ENCODE assay signal across 9 cellular contexts in the genomic region with DNA sequence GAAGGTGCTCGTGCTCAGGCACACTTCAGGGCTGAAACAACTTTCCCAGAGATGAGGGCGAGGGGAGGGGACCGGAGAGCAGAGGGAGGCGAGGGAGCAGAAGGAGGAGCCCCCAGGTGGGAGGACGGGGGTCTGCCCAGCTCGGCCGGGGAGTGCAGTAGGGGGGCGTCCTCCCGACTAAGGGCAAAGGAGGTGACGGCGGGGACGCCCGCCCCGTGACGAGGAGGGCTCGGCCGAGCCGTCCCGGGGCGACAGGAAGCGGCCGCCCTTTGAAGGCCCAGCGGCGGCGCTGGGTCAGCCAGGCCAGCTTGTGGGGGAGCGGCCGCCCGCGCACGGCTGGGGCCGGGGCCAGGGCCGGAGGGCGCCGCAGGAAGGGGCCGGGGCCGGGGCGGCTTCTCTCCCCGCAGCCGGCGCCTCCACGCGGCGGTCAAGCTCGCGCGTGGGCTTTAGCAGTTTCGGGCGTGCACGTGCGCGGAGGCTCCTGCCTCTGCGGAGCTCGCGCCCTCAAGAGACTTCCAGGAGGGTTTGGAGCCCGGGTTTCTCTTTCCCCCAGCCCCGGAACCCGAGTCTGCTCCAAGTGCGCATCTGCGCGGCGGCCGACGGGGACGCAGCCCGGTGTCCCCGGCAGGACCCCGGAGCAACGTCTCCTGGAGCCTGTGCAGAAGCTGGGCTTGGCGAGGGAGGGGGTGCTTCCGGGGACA.
DNase-seq lines count a peak whose midpoint lies in the region; ATAC-seq, FAIRE-seq and TF ChIP-seq lines count a peak whose summit lies in the region.
"Had no signal": no experiment of that assay in that cellular context is flagged by ENCODE, and none has a peak within 500 bp of the region (broad histone marks: within the 10 kb centered on the region; RNA-seq: fewer than 3 reads in every experiment).

No MANE protein-coding gene starts in this region.

- H3K27me3 ChIP-seq in effector memory CD4-positive, alpha-beta T cell (replicated peaks; ENCODE audit: control insufficient read depth, insufficient read depth, low read length, poor library complexity, severe bottlenecking), result peaks cover 5% of the 10 kb centered on the region
- H3K27me3 ChIP-seq in muscle layer of colon (ENCODE audit: control insufficient read depth in 1 of 2, insufficient read depth in 2 of 2, low read length in 2 of 2), result no peaks in the 10 kb centered on the region

- no peak overlapping the region for H3K9ac ChIP-seq in muscle layer of colon (ENCODE audit: low read length)

- H3K4me1 ChIP-seq in effector memory CD4-positive, alpha-beta T cell (ENCODE audit: control insufficient read depth, insufficient read depth, low read length, poor library complexity, severe bottlenecking), result no peaks in the 10 kb centered on the region
- peaks cover 15% of the 10 kb centered on the region for H3K4me1 ChIP-seq in muscle layer of colon (ENCODE audit: insufficient read depth, low read length)

- no peak overlapping the region for H3K27ac ChIP-seq in effector memory CD4-positive, alpha-beta T cell (ENCODE audit: insufficient read depth, low read length, poor library complexity, severe bottlenecking)
- peak overlapping the region; percentile 78 for H3K27ac ChIP-seq in muscle layer of colon (ENCODE audit: low read depth, low read length)

- no peak for TF ChIP-seq POLR2A in H54 (IDR thresholded peaks at IDR 0.05; ENCODE audit: low read depth, low read length)

- no peaks in the 10 kb centered on the region for H3K36me3 ChIP-seq in effector memory CD4-positive, alpha-beta T cell (ENCODE audit: control insufficient read depth, insufficient read depth, low read length)
- no peaks in the 10 kb centered on the region for H3K36me3 ChIP-seq in muscle layer of colon (ENCODE audit: insufficient read depth, low read length)

- no peaks in the 10 kb centered on the region for H3K9me3 ChIP-seq in effector memory CD4-positive, alpha-beta T cell (ENCODE audit: control insufficient read depth, low read length)
- H3K9me3 ChIP-seq in muscle layer of colon (ENCODE audit: low read length), result no peaks in the 10 kb centered on the region

- ATAC-seq in GM21423 (IDR thresholded peaks at IDR 0.05; ENCODE audit: unreplicated experiment), result no peak
- ATAC-seq in HG02623 (IDR thresholded peaks at IDR 0.05; ENCODE audit: unreplicated experiment), result no peak

- no peak for FAIRE-seq in H54 (lab: Jason Lieb, UNC)

- H3K4me3 ChIP-seq in effector memory CD4-positive, alpha-beta T cell (ENCODE audit: insufficient read depth, low read depth, low read length, poor library complexity, severe bottlenecking), result peak overlapping the region; percentile 45
- peak overlapping the region; percentile 27 to 50 for H3K4me3 ChIP-seq in muscle layer of colon (ENCODE audit: low read depth in 1 of 2, low read length in 2 of 2)

- DNase-seq in stimulated activated CD4-positive, alpha-beta T cell treated with anti-CD3 and anti-CD28 coated beads, Interleukin-12 subunit alpha, Interleukin-12 subunit beta, amount 100 ng/mL, for 4 hours, result peak; percentile 16
- DNase-seq in stimulated activated CD4-positive, alpha-beta T cell treated with anti-CD3 and anti-CD28 coated beads, Interleukin-2, amount 100 ng/mL, for 48 hours, result no peak
- DNase-seq in effector memory CD4-positive, alpha-beta T cell, result no peak
- DNase-seq in HuH-7.5 (ENCODE audit: low spot score), result no peak
- DNase-seq in H54 (ENCODE audit: insufficient read length, low spot score), result no peak
- DNase-seq: DND-41 had no signal
